In genomic region chr5:10233505-10233904, GRCh38 we compare ENCODE assay signal across 10 cellular contexts. TPM values are rescaled to one million over a fixed set of nuclear protein-coding genes. Genes with fewer than 3 reads are reported as not detected.
DNase-seq lines count a peak whose midpoint lies in the region; ATAC-seq and TF ChIP-seq lines count a peak whose summit lies in the region.
"Had no signal": no experiment of that assay in that cellular context is flagged by ENCODE, and none has a peak within 500 bp of the region (broad histone marks: within the 10 kb centered on the region; RNA-seq: fewer than 3 reads in every experiment).

No MANE protein-coding gene starts in this region.

- no peak for TF ChIP-seq EP300 in gastroesophageal sphincter (IDR thresholded peaks at IDR 0.05)

- ATAC-seq in upper lobe of right lung = peak; percentile 70
- no peak for ATAC-seq in gastroesophageal sphincter
- ATAC-seq in stimulated activated effector memory CD8-positive, alpha-beta T cell treated with anti-CD3 and anti-CD28 coated beads, Interleukin-12 subunit alpha, Interleukin-12 subunit beta, amount 100 ng/mL, for 72 hours = no peak
- ATAC-seq: mucosa of descending colon had no signal

- H3K4me3 Mint-ChIP-seq in stimulated activated effector memory CD8-positive, alpha-beta T cell treated with anti-CD3 and anti-CD28 coated beads, Interleukin-12 subunit alpha, Interleukin-12 subunit beta, amount 100 ng/mL, for 72 hours = no peak overlapping the region

- H3K27ac Mint-ChIP-seq in stimulated activated effector memory CD8-positive, alpha-beta T cell treated with anti-CD3 and anti-CD28 coated beads, Interleukin-12 subunit alpha, Interleukin-12 subunit beta, amount 100 ng/mL, for 72 hours = no peak overlapping the region

- H3K4me1 ChIP-seq in cardiac muscle cell (ENCODE audit: low read depth) (no peaks in the 10 kb centered on the region), right atrium auricular region (no peaks in the 10 kb centered on the region), SJCRH30 (no peaks in the 10 kb centered on the region), upper lobe of right lung (no peaks in the 10 kb centered on the region), gastroesophageal sphincter (no peaks in the 10 kb centered on the region), esophagus squamous epithelium (no peaks in the 10 kb centered on the region)
- H3K4me1 ChIP-seq: transverse colon had no signal

- TF ChIP-seq CTCF in cardiac muscle cell (IDR thresholded peaks at IDR 0.05; ENCODE audit: low read depth, low read length) = peak; percentile 41
- peak in 1 of 2 donors; percentile 29 for TF ChIP-seq CTCF in right atrium auricular region (IDR thresholded peaks at IDR 0.05)
- peak; percentile 27 for TF ChIP-seq CTCF in upper lobe of right lung (IDR thresholded peaks at IDR 0.05)
- TF ChIP-seq CTCF in gastroesophageal sphincter (IDR thresholded peaks at IDR 0.05) = no peak
- no peak for TF ChIP-seq CTCF in esophagus squamous epithelium (IDR thresholded peaks at IDR 0.05)

- H3K27ac ChIP-seq in cardiac muscle cell (no peak overlapping the region), right atrium auricular region (no peak overlapping the region), SJCRH30 (no peak overlapping the region), upper lobe of right lung (no peak overlapping the region), gastroesophageal sphincter (no peak overlapping the region), esophagus squamous epithelium (no peak overlapping the region)
- H3K27ac ChIP-seq: transverse colon had no signal

- 41 to 51% methylated on average over 7 of the region's 7 CpGs for WGBS in gastroesophageal sphincter (ENCODE audit: low coverage in 1 of 2), 2 donors
- 45 to 52% methylated on average over 7 of the region's 7 CpGs for WGBS in esophagus squamous epithelium, 2 donors

- H3K9me3 Mint-ChIP-seq in stimulated activated effector memory CD8-positive, alpha-beta T cell treated with anti-CD3 and anti-CD28 coated beads, Interleukin-12 subunit alpha, Interleukin-12 subunit beta, amount 100 ng/mL, for 72 hours = no peaks in the 10 kb centered on the region

- H3K36me3 ChIP-seq in cardiac muscle cell (peaks cover 3% of the 10 kb centered on the region), right atrium auricular region (peaks cover 9% of the 10 kb centered on the region), SJCRH30 (no peaks in the 10 kb centered on the region), upper lobe of right lung (peaks cover 35% of the 10 kb centered on the region), gastroesophageal sphincter (peaks cover 0 to 74% of the 10 kb centered on the region in 2 donors), esophagus squamous epithelium (peaks cover 0 to 51% (median 0%) of the 10 kb centered on the region in 3 donors)

- H3K36me3 Mint-ChIP-seq in stimulated activated effector memory CD8-positive, alpha-beta T cell treated with anti-CD3 and anti-CD28 coated beads, Interleukin-12 subunit alpha, Interleukin-12 subunit beta, amount 100 ng/mL, for 72 hours = peaks cover 48% of the 10 kb centered on the region

- TF ChIP-seq POLR2A in gastroesophageal sphincter (IDR thresholded peaks at IDR 0.05) (no peak), esophagus squamous epithelium (IDR thresholded peaks at IDR 0.05) (no peak)

- H3K4me1 Mint-ChIP-seq in stimulated activated effector memory CD8-positive, alpha-beta T cell treated with anti-CD3 and anti-CD28 coated beads, Interleukin-12 subunit alpha, Interleukin-12 subunit beta, amount 100 ng/mL, for 72 hours = no peaks in the 10 kb centered on the region

- DNase-seq in cardiac muscle cell (ENCODE audit: low read depth in 1 of 2, low spot score in 1 of 2) = peak; percentile 56 to 85
- no peak for DNase-seq in right atrium auricular region (ENCODE audit: low spot score)
- peak; percentile 18 to 24 for DNase-seq in SJCRH30
- peak; percentile 83 for DNase-seq in glomerular visceral epithelial cell (ENCODE audit: extremely low spot score)
- DNase-seq in upper lobe of right lung = peak; percentile 69
- DNase-seq in stimulated activated effector memory CD8-positive, alpha-beta T cell treated with anti-CD3 and anti-CD28 coated beads, Interleukin-12 subunit alpha, Interleukin-12 subunit beta, amount 100 ng/mL, for 72 hours (ENCODE audit: low spot score in 2 of 2) = no peak
- DNase-seq in esophagus squamous epithelium (lab: John Stamatoyannopoulos, UW) = no peak
- DNase-seq: transverse colon had no signal

- intact Hi-C loops in upper lobe of right lung (cut with DNase I) (no loop called here), esophagus squamous epithelium (cut with DNase I) (no loop called here)

- H3K9me3 ChIP-seq in cardiac muscle cell (ENCODE audit: low read depth) (no peaks in the 10 kb centered on the region), right atrium auricular region (no peaks in the 10 kb centered on the region), SJCRH30 (replicated peaks) (no peaks in the 10 kb centered on the region), upper lobe of right lung (no peaks in the 10 kb centered on the region), gastroesophageal sphincter (no peaks in the 10 kb centered on the region), esophagus squamous epithelium (no peaks in the 10 kb centered on the region)
- H3K9me3 ChIP-seq: mucosa of descending colon, transverse colon had no signal

- H3K27me3 ChIP-seq in cardiac muscle cell (no peaks in the 10 kb centered on the region), right atrium auricular region (no peaks in the 10 kb centered on the region), SJCRH30 (no peaks in the 10 kb centered on the region), upper lobe of right lung (no peaks in the 10 kb centered on the region), gastroesophageal sphincter (no peaks in the 10 kb centered on the region), esophagus squamous epithelium (no peaks in the 10 kb centered on the region)
- H3K27me3 ChIP-seq: transverse colon had no signal

- H3K4me3 ChIP-seq in cardiac muscle cell = no peak overlapping the region
- H3K4me3 ChIP-seq in right atrium auricular region = no peak overlapping the region
- H3K4me3 ChIP-seq in SJCRH30 = no peak overlapping the region
- H3K4me3 ChIP-seq in upper lobe of right lung = no peak overlapping the region
- no peak overlapping the region for H3K4me3 ChIP-seq in gastroesophageal sphincter
- no peak overlapping the region for H3K4me3 ChIP-seq in esophagus squamous epithelium
- H3K4me3 ChIP-seq: mucosa of descending colon, transverse colon had no signal

RNA-seq across cellular contexts. Expression of gene ATPSCKMT, which starts 16.2 kb away (rescaled TPM):
- total RNA-seq in cardiac muscle cell (16.6 and 17.2 TPM in 2 replicates), right atrium auricular region (10 to 100 TPM in 1 of 2 donors, 1 to 10 TPM in 1; 6.6 to 12.4 TPM), upper lobe of right lung (15.7 TPM), gastroesophageal sphincter (10 to 100 TPM; 13.9 to 16.4 (median 15.0) TPM), esophagus squamous epithelium (10 to 100 TPM; 10.3 to 18.5 (median 15.9) TPM)
- polyA plus RNA-seq in cardiac muscle cell = 4.3 and 9.0 TPM in 2 replicates
- total RNA-seq in SJCRH30 (2014; rRNA removed; shearing (Covaris generic)) = 13.8 and 15.8 TPM in 2 replicates

RNA-seq across cellular contexts. Expression of gene CCT5, which starts 16.6 kb away (rescaled TPM):
- total RNA-seq in cardiac muscle cell = 176 and 231 TPM in 2 replicates
- polyA plus RNA-seq in cardiac muscle cell = 256 and 265 TPM in 2 replicates
- 100 to 1,000 TPM in 1 of 2 donors, 10 to 100 TPM in 1; 88.4 to 140 TPM for total RNA-seq in right atrium auricular region
- total RNA-seq in SJCRH30 (2014; rRNA removed; shearing (Covaris generic)) = 397 and 405 TPM in 2 replicates
- total RNA-seq in upper lobe of right lung = 119 TPM
- 100 to 1,000 TPM; 113 to 208 (median 155) TPM for total RNA-seq in gastroesophageal sphincter
- total RNA-seq in esophagus squamous epithelium = 100 to 1,000 TPM; 122 to 331 (median 226) TPM

Comparison
In these comparisons a context has a peak if more than half of its experiments do, and no peak if none do; other contexts are left out.
1. DNase-seq: peak in cardiac muscle cell (2 of 2), SJCRH30 (2 of 2), glomerular visceral epithelial cell (single experiment) and upper lobe of right lung (single experiment); none in right atrium auricular region (single experiment), stimulated activated effector memory CD8-positive, alpha-beta T cell treated with anti-CD3 and anti-CD28 coated beads, Interleukin-12 subunit alpha, Interleukin-12 subunit beta, amount 100 ng/mL, for 72 hours (0 of 2) and esophagus squamous epithelium (single experiment).
2. CTCF ChIP-seq: peak in cardiac muscle cell (single experiment) and upper lobe of right lung (single experiment); none in gastroesophageal sphincter (0 of 4) and esophagus squamous epithelium (0 of 6).